15 cellular contexts compared by ENCODE assay signal in the genomic region with DNA sequence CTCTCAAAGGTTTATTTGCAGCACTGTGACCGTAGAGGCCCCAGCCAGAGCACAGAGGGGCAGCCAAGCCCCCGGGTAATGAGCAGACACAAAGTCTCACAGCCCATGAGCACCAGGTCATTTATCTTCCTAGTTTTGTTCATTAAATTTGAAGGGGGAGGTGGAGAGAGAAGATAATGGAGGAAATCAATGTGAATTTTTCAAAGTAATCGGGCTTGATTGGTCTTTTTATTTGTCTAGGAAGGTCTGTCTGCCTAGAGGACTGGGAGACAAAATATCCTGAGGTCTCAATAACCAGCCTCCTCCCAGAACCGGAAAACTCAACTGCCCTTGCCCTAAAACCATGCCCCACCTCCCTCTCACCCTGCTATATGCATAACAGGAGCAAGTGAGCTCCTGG.
A peak's percentile ranks its signal among the peaks of the same experiment; 100 is the strongest.
DNase-seq lines count a peak whose midpoint lies in the region; TF ChIP-seq lines count a peak whose summit lies in the region.
"Had no signal": no experiment of that assay in that cellular context is flagged by ENCODE, and none has a peak within 500 bp of the region (broad histone marks: within the 10 kb centered on the region; RNA-seq: fewer than 3 reads in every experiment).

No MANE protein-coding gene starts in this region.

- peak overlapping the region in 4 of 11 experiments; percentile 86 to 94 (median 88); a peak in 8 of 22 replicates for H3K27ac ChIP-seq in BLaER1 treated with 17β-estradiol and CSF1 and Interleukin-3, amounts not matched to agents 10 nM and 100 nM
- no peak overlapping the region for H3K27ac ChIP-seq in GM23248

- H3K4me1 Mint-ChIP-seq in nephron progenitor cell (peaks cover 40% of the 10 kb centered on the region), progenitor cell of endocrine pancreas (ENCODE audit: low read depth) (peaks cover 21% of the 10 kb centered on the region)
- H3K4me1 Mint-ChIP-seq: B cell; CD14-positive monocyte; CD4-positive, alpha-beta memory T cell had no signal

- peaks cover 4% of the 10 kb centered on the region for H3K9me3 Mint-ChIP-seq in nephron progenitor cell
- no peaks in the 10 kb centered on the region for H3K9me3 Mint-ChIP-seq in progenitor cell of endocrine pancreas (ENCODE audit: low read depth)
- H3K9me3 Mint-ChIP-seq: CD14-positive monocyte; CD4-positive, alpha-beta memory T cell; HFFc6 had no signal

- H4K20me1 ChIP-seq in BLaER1 treated with 17β-estradiol and CSF1 and Interleukin-3, amounts not matched to agents 10 nM and 100 nM = no peaks in the 10 kb centered on the region
- no peaks in the 10 kb centered on the region for H4K20me1 ChIP-seq in GM23248 (ENCODE audit: insufficient read depth)

- H3K36me3 ChIP-seq in BE2C = no peaks in the 10 kb centered on the region; the same call in 1 of the 2 replicates
- H3K36me3 ChIP-seq in BLaER1 treated with 17β-estradiol and CSF1 and Interleukin-3, amounts not matched to agents 10 nM and 100 nM = peaks cover 0 to 12% (median 4%) of the 10 kb centered on the region in 11 experiments; a peak in 9 of 22 replicates
- H3K36me3 ChIP-seq in GM23248 (ENCODE audit: low read depth) = no peaks in the 10 kb centered on the region

- no peaks in the 10 kb centered on the region for H3K79me2 ChIP-seq in GM23248 (ENCODE audit: insufficient read depth)

- H3K27me3 Mint-ChIP-seq in nephron progenitor cell (ENCODE audit: low read depth, poor library complexity) (peaks cover 7% of the 10 kb centered on the region), progenitor cell of endocrine pancreas (peaks cover 41% of the 10 kb centered on the region)
- H3K27me3 Mint-ChIP-seq: B cell; CD4-positive, alpha-beta memory T cell had no signal

- H3K4me2 ChIP-seq in BLaER1 treated with 17β-estradiol and CSF1 and Interleukin-3, amounts not matched to agents 10 nM and 100 nM = peak overlapping the region in 7 of 11 experiments; percentile 6 to 99 (median 88); a peak in 8 of 22 replicates
- H3K4me2 ChIP-seq in GM23248 (ENCODE audit: unreplicated experiment) = no peak overlapping the region

- DNase-seq in BE2C = peak; percentile 26
- DNase-seq in nephron progenitor cell = no peak
- no peak for DNase-seq in progenitor cell of endocrine pancreas (ENCODE audit: low spot score, unreplicated experiment)
- no peak for DNase-seq in NCI-H69 (lab: John Stamatoyannopoulos, UW)
- no peak for DNase-seq in stimulated activated CD4-positive, alpha-beta T cell treated with anti-CD3 and anti-CD28 coated beads, Interleukin-4, amount 100 ng/mL, for 4 hours
- DNase-seq in GM23248 = no peak
- DNase-seq: CD4-positive, alpha-beta memory T cell; DMS79 treated with DMSO at 0.1 percent for 48 hours; GF-D8; GOT3; H7; HFFc6 had no signal

- peaks cover 5% of the 10 kb centered on the region for H3K4me1 ChIP-seq in BE2C
- peaks cover 13 to 98% (median 91%) of the 10 kb centered on the region in 10 experiments for H3K4me1 ChIP-seq in BLaER1 treated with 17β-estradiol and CSF1 and Interleukin-3, amounts not matched to agents 10 nM and 100 nM
- H3K4me1 ChIP-seq in GM23248 (ENCODE audit: insufficient read depth) = no peaks in the 10 kb centered on the region

- H3K4me3 Mint-ChIP-seq in nephron progenitor cell (no peak overlapping the region), progenitor cell of endocrine pancreas (ENCODE audit: low read depth) (no peak overlapping the region)
- H3K4me3 Mint-ChIP-seq: B cell; CD14-positive monocyte; CD4-positive, alpha-beta memory T cell; HFFc6 had no signal

- in situ Hi-C loops in GM23248 (cut with MboI) = no loop called here

- H3K36me3 Mint-ChIP-seq in nephron progenitor cell (ENCODE audit: low read depth) (peaks cover 5% of the 10 kb centered on the region), progenitor cell of endocrine pancreas (ENCODE audit: insufficient read depth) (no peaks in the 10 kb centered on the region)

- no peak for TF ChIP-seq CTCF in BE2C (IDR thresholded peaks at IDR 0.05; ENCODE audit: low read depth, low read length)
- no peak for TF ChIP-seq CTCF in nephron progenitor cell (IDR thresholded peaks at IDR 0.05)
- TF ChIP-seq CTCF in progenitor cell of endocrine pancreas (IDR thresholded peaks at IDR 0.05; ENCODE audit: unreplicated experiment) = no peak

- H3K9ac ChIP-seq in BLaER1 treated with 17β-estradiol and CSF1 and Interleukin-3, amounts not matched to agents 10 nM and 100 nM = peak overlapping the region in 2 of 11 experiments; percentile 5 to 32; a peak in 4 of 22 replicates
- H3K9ac ChIP-seq in GM23248 = no peak overlapping the region

- no peaks in the 10 kb centered on the region for H3F3A ChIP-seq in GM23248 (ENCODE audit: insufficient read depth)

- H3K27ac Mint-ChIP-seq in nephron progenitor cell = peak overlapping the region; percentile 2
- peak overlapping the region; percentile 17 for H3K27ac Mint-ChIP-seq in progenitor cell of endocrine pancreas
- H3K27ac Mint-ChIP-seq: B cell, HFFc6 had no signal

- H3K4me3 ChIP-seq in BE2C (ENCODE audit: low read depth, low read length) (no peak overlapping the region), GM23248 (no peak overlapping the region)
- H3K4me3 ChIP-seq in BLaER1 treated with 17β-estradiol and CSF1 and Interleukin-3, amounts not matched to agents 10 nM and 100 nM = no peak overlapping the region

- WGBS in GM23248 (ENCODE audit: low coverage in 1 of 2, low lambda C conversion rate in 2 of 2, missing lambda C conversion rate in 2 of 2), 2 experiments = 47 to 58% methylated on average over 4 of the region's 4 CpGs

- no peak overlapping the region for H2AFZ ChIP-seq in GM23248

- no peaks in the 10 kb centered on the region for H3K9me3 ChIP-seq in BE2C
- H3K9me3 ChIP-seq in BLaER1 treated with 17β-estradiol and CSF1 and Interleukin-3, amounts not matched to agents 10 nM and 100 nM (replicated peaks in 1 of 11) = peaks cover 0 to 25% (median 10%) of the 10 kb centered on the region in 11 experiments; a peak in 14 of 22 replicates
- no peaks in the 10 kb centered on the region for H3K9me3 ChIP-seq in GM23248 (ENCODE audit: low read depth)

- H3K27me3 ChIP-seq in BE2C (no peaks in the 10 kb centered on the region), GM23248 (replicated peaks; ENCODE audit: insufficient read depth) (no peaks in the 10 kb centered on the region)
- H3K27me3 ChIP-seq in BLaER1 treated with 17β-estradiol and CSF1 and Interleukin-3, amounts not matched to agents 10 nM and 100 nM = no peaks in the 10 kb centered on the region

- no peaks in the 10 kb centered on the region for H3K9me2 ChIP-seq in GM23248 (ENCODE audit: insufficient read depth)
